In the genomic region with DNA sequence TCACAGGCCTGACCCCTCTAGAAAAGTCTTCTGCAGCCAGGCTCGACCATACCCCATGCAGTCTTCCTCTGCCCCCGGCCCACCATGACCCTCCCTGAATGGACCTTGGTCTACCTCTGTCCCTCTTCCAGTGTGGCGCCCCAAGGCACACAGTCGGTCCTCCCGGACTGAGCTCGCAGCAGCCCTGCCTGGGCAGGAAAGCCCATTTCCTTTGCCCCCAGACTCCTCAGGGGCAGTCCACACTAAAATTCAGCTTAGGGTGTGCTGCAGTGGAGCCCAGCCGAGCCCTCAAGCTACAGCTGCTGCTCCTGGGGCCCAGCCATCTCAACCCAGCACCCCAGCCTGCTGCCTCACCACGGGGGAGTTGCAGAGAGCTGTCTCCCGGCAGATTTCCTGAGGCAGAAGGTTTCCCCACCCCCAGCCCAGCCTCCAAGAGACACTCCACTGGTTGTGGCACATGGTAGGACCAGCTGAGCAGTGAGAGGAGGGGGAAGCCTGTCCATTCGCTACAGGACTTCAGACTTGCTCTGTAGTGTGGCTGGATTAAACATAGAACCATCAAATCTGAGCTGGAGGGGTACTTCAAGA, we compare ENCODE assay signal across 13 cellular contexts. TPM values are rescaled to one million over a fixed set of nuclear protein-coding genes. Genes with fewer than 3 reads are reported as not detected.
DNase-seq lines count a peak whose midpoint lies in the region; ATAC-seq, FAIRE-seq and TF ChIP-seq lines count a peak whose summit lies in the region.
"Had no signal": no experiment of that assay in that cellular context is flagged by ENCODE, and none has a peak within 500 bp of the region (broad histone marks: within the 10 kb centered on the region; RNA-seq: fewer than 3 reads in every experiment).

No MANE protein-coding gene starts in this region.

- H3K18ac ChIP-seq in mesendoderm (ENCODE audit: low read length): no peak overlapping the region

- no peak overlapping the region for H2BK15ac ChIP-seq in mesendoderm (replicated peaks; ENCODE audit: low read depth)

- H4K5ac ChIP-seq in mesendoderm (ENCODE audit: low read length): no peak overlapping the region

- H3K4me1 ChIP-seq in heart left ventricle: peaks cover 0 to 25% (median 0%) of the 10 kb centered on the region in 12 donors
- peaks cover 5% of the 10 kb centered on the region for H3K4me1 ChIP-seq in mesendoderm (ENCODE audit: control insufficient read depth, low read depth, low read length)
- no peaks in the 10 kb centered on the region for H3K4me1 ChIP-seq in pancreas

- H3K56ac ChIP-seq in mesendoderm (ENCODE audit: low read length): peak overlapping the region; percentile 56

- no peaks in the 10 kb centered on the region for H3K79me1 ChIP-seq in mesendoderm (ENCODE audit: low read length)

- no peak overlapping the region for H3K23ac ChIP-seq in mesendoderm (ENCODE audit: low read length)

- H2AK5ac ChIP-seq in mesendoderm (ENCODE audit: low read length): no peak overlapping the region

- peak overlapping the region; percentile 45 for H3K9ac ChIP-seq in mesendoderm (ENCODE audit: low read length)

- H3K79me2 ChIP-seq in mesendoderm (ENCODE audit: control insufficient read depth, insufficient read depth, low read length): peaks cover 37% of the 10 kb centered on the region

- no peak overlapping the region for H2BK5ac ChIP-seq in mesendoderm (ENCODE audit: low read length)

- no peak for FAIRE-seq in urothelium cell line (lab: Jason Lieb, UNC)
- FAIRE-seq in pancreas (lab: Jason Lieb, UNC): no peak

- TF ChIP-seq POLR2A in heart left ventricle (IDR thresholded peaks at IDR 0.05): no peak

- no peaks in the 10 kb centered on the region for H3K36me3 ChIP-seq in heart left ventricle
- no peaks in the 10 kb centered on the region for H3K36me3 ChIP-seq in mesendoderm (ENCODE audit: control insufficient read depth, insufficient read depth, low read length)
- no peaks in the 10 kb centered on the region for H3K36me3 ChIP-seq in pancreas

- H2BK120ac ChIP-seq in mesendoderm (ENCODE audit: low read depth, low read length): no peak overlapping the region

- DNase-seq in cardiac septum (ENCODE audit: low spot score): peak; percentile 70
- DNase-seq in heart left ventricle: no peak
- peak; percentile 19 for DNase-seq in choroid plexus epithelial cell (ENCODE audit: low read depth)
- DNase-seq in mesendoderm: no peak
- peak; percentile 10 for DNase-seq in urothelium cell line (ENCODE audit: low spot score)
- DNase-seq in pancreas: no peak
- no peak for DNase-seq in A172 (ENCODE audit: low spot score)
- no peak for DNase-seq in DMS153 treated with DMSO at 0.1 percent for 48 hours (lab: John Stamatoyannopoulos, UW; ENCODE audit: unreplicated experiment)
- DNase-seq: activated CD8-positive, alpha-beta T cell treated with anti-CD3 and anti-CD28 coated beads for 36 hours; IMR-90; natural killer cell; NCI-H1048; stimulated activated naive CD4-positive, alpha-beta T cell treated with Interleukin-2 at 50 U/mL for 16 hours had no signal

- WGBS in heart left ventricle, 4 donors: 58 to 71% (median 69%) methylated on average over 7 to 10 of the region's 10 CpGs
- no CpG with 5 or more reads among the region's 10 CpGs for WGBS in mesendoderm (ENCODE audit: extremely low coverage, insufficient coverage, low lambda C conversion rate)
- 44 to 53% methylated on average over 10 of the region's 10 CpGs for WGBS in pancreas, 2 donors

- no peak overlapping the region for H4K8ac ChIP-seq in mesendoderm (ENCODE audit: low read depth, low read length)

- intact Hi-C loops in cardiac septum (cut with DNase I): loop anchor here (10.0 kb wide), 1 partner anchor 1736 kb away; no protein-coding TSS in a partner anchor
- intact Hi-C loops in heart left ventricle (cut with DNase I): loop anchor here in 9 of 10 donors (5.0 to 10.0 kb wide), 4 partner anchors 116 to 1736 kb away; partner anchors contain the start of gene HSD17B10 (in 3 of the 9)
- intact Hi-C loops in pancreas (cut with DNase I): loop anchor here in 1 of 3 donors (10.0 kb wide), 1 partner anchor 116 kb away; the partner anchor contains the start of gene HSD17B10

- no peak overlapping the region for H3K4ac ChIP-seq in mesendoderm (ENCODE audit: low read depth, low read length)

- ATAC-seq in heart left ventricle (no peak), pancreas (no peak)
- ATAC-seq: activated CD8-positive, alpha-beta T cell treated with anti-CD3 and anti-CD28 coated beads for 36 hours; natural killer cell had no signal

- TF ChIP-seq CTCF in heart left ventricle (IDR thresholded peaks at IDR 0.05) (no peak), choroid plexus epithelial cell (conservative IDR thresholded peaks at IDR 0.05; ENCODE audit: low read depth, low read length) (no peak), pancreas (IDR thresholded peaks at IDR 0.05) (no peak)

- H3K9me3 ChIP-seq in heart left ventricle (no peaks in the 10 kb centered on the region), pancreas (no peaks in the 10 kb centered on the region)

- peak overlapping the region; percentile 36 for H3K4me2 ChIP-seq in mesendoderm (ENCODE audit: low read length)

- H3K4me3 ChIP-seq in heart left ventricle: peak overlapping the region in 4 of 12 donors; percentile 56 to 70 (median 64)
- H3K4me3 ChIP-seq in choroid plexus epithelial cell (ENCODE audit: low read depth, low read length): no peak overlapping the region
- no peak overlapping the region for H3K4me3 ChIP-seq in mesendoderm (ENCODE audit: low read length)
- H3K4me3 ChIP-seq in pancreas: peak overlapping the region in 2 of 4 donors; percentile 47 to 65

- no peak overlapping the region for H3K27ac ChIP-seq in heart left ventricle
- H3K27ac ChIP-seq in mesendoderm (ENCODE audit: low read depth, low read length): no peak overlapping the region
- no peak overlapping the region for H3K27ac ChIP-seq in pancreas

- H3K27me3 ChIP-seq in heart left ventricle (peaks cover 0 to 77% (median 0%) of the 10 kb centered on the region in 9 donors), mesendoderm (ENCODE audit: insufficient read depth, low read length, poor library complexity) (no peaks in the 10 kb centered on the region), pancreas (peaks cover 0 to 6% (median 0%) of the 10 kb centered on the region in 4 donors)

RNA-seq across cellular contexts. Expression of gene IQSEC2, which starts 37.5 kb away (rescaled TPM):
- total RNA-seq in cardiac septum: 11.6 TPM
- total RNA-seq in heart left ventricle: 10 to 100 TPM; 10.2 to 16.4 (median 12.6) TPM
- 10 to 100 TPM in 1 of 2 donors, 1 to 10 TPM in 1; 7.7 to 16.1 TPM for polyA plus RNA-seq in heart left ventricle
- polyA plus RNA-seq in mesendoderm (2013, experiment 1 of 2): 18.7 TPM
- 19.1 TPM for polyA plus RNA-seq in mesendoderm (2013, experiment 2 of 2)
- total RNA-seq in pancreas: 10 to 100 TPM in 2 of 6 donors, 1 to 10 TPM in 4; 7.5 to 12.5 (median 8.8) TPM
- 10 to 100 TPM; 10.2 to 13.2 TPM for polyA plus RNA-seq in pancreas
- total RNA-seq in A172 (2014; rRNA removed; shearing (Covaris generic)): 17.2 and 21.3 TPM in 2 replicates

Comparison
In these comparisons a context has a peak if more than half of its experiments do, and no peak if none do; other contexts are left out.
1. DNase-seq: peak in cardiac septum (single experiment), choroid plexus epithelial cell (single experiment) and urothelium cell line (single experiment); none in heart left ventricle (0 of 5), mesendoderm (single experiment), pancreas (0 of 6), A172 (single experiment) and DMS153 treated with DMSO at 0.1 percent for 48 hours (single experiment).